In genomic region chr12:128792398-128792797, GRCh38 we compare ENCODE assay signal across 20 cellular contexts. TPM values are rescaled to one million over a fixed set of nuclear protein-coding genes. Genes with fewer than 3 reads are reported as not detected.
DNase-seq lines count a peak whose midpoint lies in the region; ATAC-seq and TF ChIP-seq lines count a peak whose summit lies in the region.
"Had no signal": no experiment of that assay in that cellular context is flagged by ENCODE, and none has a peak within 500 bp of the region (broad histone marks: within the 10 kb centered on the region; RNA-seq: fewer than 3 reads in every experiment).

No MANE protein-coding gene starts in this region.

- peaks cover 68% of the 10 kb centered on the region for H3F3A ChIP-seq in DOHH2 (ENCODE audit: control insufficient read depth, insufficient read depth)

- H3K4me1 Mint-ChIP-seq in activated T-helper 17 cell treated with anti-CD3 and anti-CD28 coated beads, Interleukin-2, amount 50 U/mL, for 72 hours, result no peaks in the 10 kb centered on the region
- H3K4me1 Mint-ChIP-seq in natural killer cell treated with Interleukin-12 subunit alpha and Interleukin-12 subunit beta and Interleukin-15 and Interleukin-18, amount 100 ng/mL, for 72 hours (ENCODE audit: low read depth in 2 of 2), result peaks cover 63 to 75% of the 10 kb centered on the region in 2 donors
- H3K4me1 Mint-ChIP-seq in T-helper 17 cell, result peaks cover 9% of the 10 kb centered on the region

- peaks cover 63% of the 10 kb centered on the region for H4K20me1 ChIP-seq in BLaER1
- no peaks in the 10 kb centered on the region for H4K20me1 ChIP-seq in DOHH2 (ENCODE audit: control insufficient read depth, insufficient read depth, low read depth, low read length)

- H3K4me3 ChIP-seq in BLaER1, result peak overlapping the region; percentile 30
- H3K4me3 ChIP-seq in DOHH2 (ENCODE audit: low read length), result peak overlapping the region; percentile 5; the same call in 1 of the 2 replicates
- H3K4me3 ChIP-seq in gastrocnemius medialis, result no peak overlapping the region
- H3K4me3 ChIP-seq: heart left ventricle, PC-9, testis had no signal

- no peaks in the 10 kb centered on the region for H3K27me3 Mint-ChIP-seq in activated T-helper 17 cell treated with anti-CD3 and anti-CD28 coated beads, Interleukin-2, amount 50 U/mL, for 72 hours
- H3K27me3 Mint-ChIP-seq in natural killer cell treated with Interleukin-12 subunit alpha and Interleukin-12 subunit beta and Interleukin-15 and Interleukin-18, amount 100 ng/mL, for 72 hours, result no peaks in the 10 kb centered on the region
- no peaks in the 10 kb centered on the region for H3K27me3 Mint-ChIP-seq in T-helper 17 cell
- H3K27me3 Mint-ChIP-seq: naive thymus-derived CD4-positive, alpha-beta T cell; T-cell had no signal

- H3K9ac ChIP-seq in BLaER1, result peak overlapping the region; percentile 42; the same call in 1 of the 2 replicates
- H3K9ac ChIP-seq: parathyroid adenoma had no signal

- no peak for TF ChIP-seq CTCF in DOHH2 (IDR thresholded peaks at IDR 0.05; ENCODE audit: low read depth, low read length, poor library complexity, severe bottlenecking)
- TF ChIP-seq CTCF in gastrocnemius medialis (IDR thresholded peaks at IDR 0.05 in 4 of 5, conservative IDR thresholded peaks at IDR 0.05 in 1 of 5), result no peak

- in situ Hi-C loops in gastrocnemius medialis (cut with MboI; ENCODE audit: low sequenced_read_pairs in 4 of 4), result no loop called here

- H3K27ac ChIP-seq in BLaER1 (peak overlapping the region; percentile 69), DOHH2 (ENCODE audit: low read depth, low read length) (peak overlapping the region; percentile 99), gastrocnemius medialis (peak overlapping the region in 1 of 4 donors; percentile 14)
- H3K27ac ChIP-seq: heart left ventricle, parathyroid adenoma, PC-9, testis had no signal

- peak overlapping the region; percentile 43 for H3K27ac Mint-ChIP-seq in activated T-helper 17 cell treated with anti-CD3 and anti-CD28 coated beads, Interleukin-2, amount 50 U/mL, for 72 hours
- peak overlapping the region; percentile 96 to 97 for H3K27ac Mint-ChIP-seq in natural killer cell treated with Interleukin-12 subunit alpha and Interleukin-12 subunit beta and Interleukin-15 and Interleukin-18, amount 100 ng/mL, for 72 hours
- H3K27ac Mint-ChIP-seq in T-helper 17 cell, result no peak overlapping the region
- H3K27ac Mint-ChIP-seq: naive thymus-derived CD4-positive, alpha-beta T cell; T-cell had no signal

- no peak for TF ChIP-seq POLR2A in gastrocnemius medialis (IDR thresholded peaks at IDR 0.05)

- H3K27me3 ChIP-seq in BLaER1, result no peaks in the 10 kb centered on the region
- H3K27me3 ChIP-seq in DOHH2 (ENCODE audit: control insufficient read depth, low read length), result no peaks in the 10 kb centered on the region
- no peaks in the 10 kb centered on the region for H3K27me3 ChIP-seq in gastrocnemius medialis
- H3K27me3 ChIP-seq: heart left ventricle, testis had no signal

- no peaks in the 10 kb centered on the region for H3K9me3 Mint-ChIP-seq in activated T-helper 17 cell treated with anti-CD3 and anti-CD28 coated beads, Interleukin-2, amount 50 U/mL, for 72 hours
- H3K9me3 Mint-ChIP-seq in natural killer cell treated with Interleukin-12 subunit alpha and Interleukin-12 subunit beta and Interleukin-15 and Interleukin-18, amount 100 ng/mL, for 72 hours, result no peaks in the 10 kb centered on the region
- H3K9me3 Mint-ChIP-seq: naive thymus-derived CD4-positive, alpha-beta T cell; T-cell had no signal

- intact Hi-C loops in gastrocnemius medialis (cut with DNase I; ENCODE audit: low total_unique reads), result no loop called here

- H3K9me3 ChIP-seq in BLaER1 (no peaks in the 10 kb centered on the region), DOHH2 (ENCODE audit: control insufficient read depth, insufficient read depth, low read length) (no peaks in the 10 kb centered on the region), gastrocnemius medialis (no peaks in the 10 kb centered on the region), T-helper 17 cell (ENCODE audit: control insufficient read depth, low read length, poor library complexity, severe bottlenecking) (no peaks in the 10 kb centered on the region)
- H3K9me3 ChIP-seq: heart left ventricle, testis had no signal

- peaks cover 42% of the 10 kb centered on the region for H3K36me3 ChIP-seq in BLaER1
- H3K36me3 ChIP-seq in DOHH2 (ENCODE audit: control insufficient read depth, low read length), result peaks cover 60% of the 10 kb centered on the region
- H3K36me3 ChIP-seq in gastrocnemius medialis, result peaks cover 0 to 50% of the 10 kb centered on the region in 2 donors

- peaks cover 28% of the 10 kb centered on the region for H3K79me2 ChIP-seq in DOHH2 (ENCODE audit: control insufficient read depth, low read length)
- H3K79me2 ChIP-seq: parathyroid adenoma had no signal

- no peak overlapping the region for H3K4me3 Mint-ChIP-seq in activated T-helper 17 cell treated with anti-CD3 and anti-CD28 coated beads, Interleukin-2, amount 50 U/mL, for 72 hours
- peak overlapping the region; percentile 91 for H3K4me3 Mint-ChIP-seq in natural killer cell treated with Interleukin-12 subunit alpha and Interleukin-12 subunit beta and Interleukin-15 and Interleukin-18, amount 100 ng/mL, for 72 hours
- no peak overlapping the region for H3K4me3 Mint-ChIP-seq in T-helper 17 cell
- H3K4me3 Mint-ChIP-seq: T-cell had no signal

- DNase-seq in natural killer cell treated with Interleukin-12 subunit alpha and Interleukin-12 subunit beta and Interleukin-15 and Interleukin-18, amount 100 ng/mL, for 72 hours (ENCODE audit: low spot score), result no peak
- DNase-seq in LoVo (ENCODE audit: low spot score), result no peak
- DNase-seq in gastrocnemius medialis, result no peak
- DNase-seq in T-helper 17 cell, result no peak
- DNase-seq: activated gamma-delta T cell treated with Interleukin-2 at 50 U/mL for 16 hours; aorta; DMS79 treated with DMSO at 0.1 percent for 48 hours; naive thymus-derived CD4-positive, alpha-beta T cell; NCI-H1417 treated with DMSO at 0.1 percent for 48 hours; NCI-H446 treated with DMSO at 0.1 percent for 48 hours; PC-9; SHP77 treated with DMSO at 0.1 percent for 48 hours; testis had no signal

- H3K4me2 ChIP-seq in BLaER1 (peak overlapping the region; percentile 95), DOHH2 (ENCODE audit: low read length) (peak overlapping the region; percentile 85)
- H3K4me2 ChIP-seq: PC-9 had no signal

- H3K36me3 Mint-ChIP-seq in activated T-helper 17 cell treated with anti-CD3 and anti-CD28 coated beads, Interleukin-2, amount 50 U/mL, for 72 hours (ENCODE audit: low read depth), result peaks cover 64% of the 10 kb centered on the region
- peaks cover 17% of the 10 kb centered on the region for H3K36me3 Mint-ChIP-seq in natural killer cell treated with Interleukin-12 subunit alpha and Interleukin-12 subunit beta and Interleukin-15 and Interleukin-18, amount 100 ng/mL, for 72 hours
- H3K36me3 Mint-ChIP-seq in T-helper 17 cell (ENCODE audit: low read depth), result peaks cover 4% of the 10 kb centered on the region

- peaks cover 100% of the 10 kb centered on the region for H3K4me1 ChIP-seq in BLaER1
- peaks cover 100% of the 10 kb centered on the region for H3K4me1 ChIP-seq in DOHH2 (ENCODE audit: control insufficient read depth, low read length)
- H3K4me1 ChIP-seq in gastrocnemius medialis, result peaks cover 15 to 41% of the 10 kb centered on the region in 2 donors

- ATAC-seq in activated T-helper 17 cell treated with anti-CD3 and anti-CD28 coated beads, Interleukin-2, amount 50 U/mL, for 72 hours (replicated peaks), result no peak
- no peak for ATAC-seq in natural killer cell treated with Interleukin-12 subunit alpha and Interleukin-12 subunit beta and Interleukin-15 and Interleukin-18, amount 100 ng/mL, for 72 hours
- ATAC-seq in gastrocnemius medialis (no peak), T-helper 17 cell (no peak), HG03565 (IDR thresholded peaks at IDR 0.05; ENCODE audit: unreplicated experiment) (no peak)
- ATAC-seq: heart left ventricle; naive thymus-derived CD4-positive, alpha-beta T cell had no signal

- no peaks in the 10 kb centered on the region for H3K9me2 ChIP-seq in DOHH2 (replicated peaks; ENCODE audit: control insufficient read depth, low read length)

RNA-seq across cellular contexts. Expression of gene SLC15A4, which starts 31.4 kb away (rescaled TPM):
- 10 to 100 TPM; 25.2 to 34.2 TPM for total RNA-seq in activated T-helper 17 cell treated with anti-CD3 and anti-CD28 coated beads, Interleukin-2, amount 50 U/mL, for 72 hours
- 10 to 100 TPM; 54.2 to 58.6 TPM for total RNA-seq in natural killer cell treated with Interleukin-12 subunit alpha and Interleukin-12 subunit beta and Interleukin-15 and Interleukin-18, amount 100 ng/mL, for 72 hours
- total RNA-seq in gastrocnemius medialis (100 to 1,000 TPM in 1 of 4 donors, 10 to 100 TPM in 3; 59.8 to 122 (median 79.1) TPM), T-helper 17 cell (10 to 100 TPM; 15.5 to 17.2 TPM)

Comparison
In these comparisons a context has a peak if more than half of its experiments do, and no peak if none do; other contexts are left out.
1. H3K4me3 ChIP-seq: peak in BLaER1 (single experiment) and DOHH2 (single experiment); none in gastrocnemius medialis (0 of 4).